ENCODE assay signal across 12 cellular contexts in genomic region chr20:21291026-21291425, GRCh38.
"Had no signal": no experiment of that assay in that cellular context is flagged by ENCODE, and none has a peak within 500 bp of the region (broad histone marks: within the 10 kb centered on the region; RNA-seq: fewer than 3 reads in every experiment).

No MANE protein-coding gene starts in this region.

- H3K36me3 ChIP-seq: adrenal gland had no signal

- ATAC-seq: body of pancreas; left lobe of liver; natural killer cell; right cardiac atrium; stimulated activated effector memory CD8-positive, alpha-beta T cell treated with anti-CD3 and anti-CD28 coated beads, Interleukin-12 subunit alpha, Interleukin-12 subunit beta, amount 100 ng/mL, for 72 hours had no signal

- H3K27me3 ChIP-seq: body of pancreas had no signal

- H3K4me3 ChIP-seq: adrenal gland, body of pancreas had no signal

- H3K4me1 ChIP-seq: adrenal gland, body of pancreas had no signal

- DNase-seq: activated CD4-positive, alpha-beta T cell treated with anti-CD3 and anti-CD28 coated beads, Interleukin-2, amount 50 U/mL, for 1 hour; activated naive CD4-positive, alpha-beta T cell treated with anti-CD3 and anti-CD28 coated beads, Interleukin-2, amount 10 ng/mL, durations not matched to agents 7 days and 5 days; activated T-cell treated with anti-CD3 and anti-CD28 coated beads for 4 hours; adrenal gland; body of pancreas; cortex of kidney; effector CD8-positive, alpha-beta T cell; natural killer cell; right cardiac atrium; T-helper 2 cell had no signal

- H3K27ac ChIP-seq: adrenal gland, body of pancreas had no signal

- H3K9me3 ChIP-seq: adrenal gland, body of pancreas had no signal
